In the genomic region with DNA sequence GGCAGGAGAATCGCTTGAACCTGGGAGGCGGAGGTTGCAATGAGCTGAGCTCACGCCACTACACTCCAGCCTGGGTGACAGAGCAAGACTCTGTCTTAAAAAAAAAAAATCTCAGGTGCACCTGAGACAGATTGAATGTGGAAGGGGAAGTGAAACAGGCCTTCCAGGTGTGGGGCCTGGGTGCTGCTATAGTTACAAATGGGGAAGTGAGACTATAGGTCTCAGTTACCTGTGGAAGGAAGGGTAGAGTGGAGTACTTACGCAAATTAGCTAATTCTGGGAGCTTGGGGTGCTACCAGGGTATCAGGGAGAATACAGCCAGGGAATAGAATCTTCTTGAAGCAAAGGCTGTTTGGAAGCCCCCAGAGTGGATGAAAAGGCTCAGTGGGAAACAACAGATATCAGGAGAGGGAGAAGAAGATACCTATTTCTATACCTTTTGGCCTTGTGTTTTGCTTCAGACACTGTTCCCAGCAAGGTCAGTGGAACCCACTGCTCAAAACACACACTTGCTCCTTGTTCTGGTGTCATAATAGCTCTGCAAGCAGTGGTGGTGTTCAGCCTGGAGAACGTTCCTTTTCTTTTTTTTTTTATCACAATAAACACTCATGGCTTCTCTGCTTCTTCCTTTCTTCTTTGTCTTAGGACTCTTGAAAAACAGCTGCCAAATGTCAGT, we compare ENCODE assay signal across 11 cellular contexts. TPM values are rescaled to one million over a fixed set of nuclear protein-coding genes. Genes with fewer than 3 reads are reported as not detected.
DNase-seq lines count a peak whose midpoint lies in the region; ATAC-seq, FAIRE-seq and TF ChIP-seq lines count a peak whose summit lies in the region.
"Had no signal": no experiment of that assay in that cellular context is flagged by ENCODE, and none has a peak within 500 bp of the region (broad histone marks: within the 10 kb centered on the region; RNA-seq: fewer than 3 reads in every experiment).

No MANE protein-coding gene starts in this region.

- no peak for TF ChIP-seq POLR2A in GM12892 (IDR thresholded peaks at IDR 0.05; ENCODE audit: low read depth, low read length)

- peak; percentile 78 for FAIRE-seq in GM12892 (lab: Jason Lieb, UNC)
- FAIRE-seq: K562 had no signal

- H3K4me1 ChIP-seq in Karpas-422 (ENCODE audit: low read length) = peaks cover 43% of the 10 kb centered on the region

- peak overlapping the region; percentile 16 for H3K4me2 ChIP-seq in Karpas-422 (ENCODE audit: low read depth, low read length, poor library complexity, severe bottlenecking)

- H4K20me1 ChIP-seq in Karpas-422 (ENCODE audit: insufficient read depth, low read depth, low read length) = no peaks in the 10 kb centered on the region

- H3K9ac ChIP-seq in Karpas-422 (ENCODE audit: low read length) = no peak overlapping the region

- DNase-seq in GM12892 (ENCODE audit: insufficient read length) (no peak), Karpas-422 (peak; percentile 86), hypothalamus (lab: John Stamatoyannopoulos, UW) (no peak), left lobe of liver (ENCODE audit: low spot score) (no peak), omental fat pad (ENCODE audit: low spot score) (no peak), GM10266 (ENCODE audit: extremely low spot score) (no peak)
- DNase-seq: activated naive CD4-positive, alpha-beta T cell treated with anti-CD3 and anti-CD28 coated beads for 36 hours; NCI-H69 had no signal

- ATAC-seq in GM19395 (IDR thresholded peaks at IDR 0.05; ENCODE audit: unreplicated experiment) (peak; percentile 86), HG02884 (IDR thresholded peaks at IDR 0.05; ENCODE audit: unreplicated experiment) (peak; percentile 88), left lobe of liver (no peak), omental fat pad (ENCODE audit: low FRiP score) (no peak)
- ATAC-seq: K562 had no signal

- H2AFZ ChIP-seq in Karpas-422 (ENCODE audit: low read length) = no peak overlapping the region

- H3K27me3 ChIP-seq in Karpas-422 (ENCODE audit: low read length) = no peaks in the 10 kb centered on the region

- no peaks in the 10 kb centered on the region for H3K9me3 ChIP-seq in Karpas-422 (ENCODE audit: low read length)

- H3K36me3 ChIP-seq in Karpas-422 (ENCODE audit: insufficient read depth, low read length) = no peaks in the 10 kb centered on the region

- no peaks in the 10 kb centered on the region for H3K9me2 ChIP-seq in Karpas-422 (replicated peaks; ENCODE audit: insufficient read depth, low read length)

- peak overlapping the region; percentile 81 for H3K27ac ChIP-seq in Karpas-422 (ENCODE audit: low read length)

- TF ChIP-seq CTCF in omental fat pad (IDR thresholded peaks at IDR 0.05) = no peak
- TF ChIP-seq CTCF in GM10266 (IDR thresholded peaks at IDR 0.05; ENCODE audit: control insufficient read depth, insufficient read depth, low read depth, missing control alignments) = no peak

- no peak overlapping the region for H3K4me3 ChIP-seq in Karpas-422 (ENCODE audit: low read length)
- H3K4me3 ChIP-seq: K562 had no signal

- no peaks in the 10 kb centered on the region for H3K79me2 ChIP-seq in Karpas-422 (ENCODE audit: low read length)

RNA-seq across cellular contexts. Expression of gene CD38, which starts 7.0 kb away (rescaled TPM):
- polyA plus RNA-seq in GM12892 (2012; ENCODE audit: missing spikeins) = 9.4 TPM
- total RNA-seq in Karpas-422 (2014; rRNA removed; shearing (Covaris generic); ENCODE audit: low replicate concordance) = 3.6 and 12.1 TPM in 2 replicates
- total RNA-seq in left lobe of liver = 4.6 TPM
- 10 to 100 TPM in 1 of 4 donors, 1 to 10 TPM in 3; 7.3 to 13.9 (median 9.2) TPM for total RNA-seq in omental fat pad

Comparison
In these comparisons a context has a peak if more than half of its experiments do, and no peak if none do; other contexts are left out.
1. ATAC-seq: peak in GM19395 (single experiment) and HG02884 (single experiment); none in left lobe of liver (single experiment) and omental fat pad (single experiment).